ENCODE assay signal across 11 cellular contexts in genomic region chr16:67252806-67253497, GRCh38.
"Had no signal": no experiment of that assay in that cellular context is flagged by ENCODE, and none has a peak within 500 bp of the region (broad histone marks: within the 10 kb centered on the region; RNA-seq: fewer than 3 reads in every experiment).

No MANE protein-coding gene starts in this region.

- ATAC-seq: activated T-cell treated with anti-CD3 and anti-CD28 coated beads, Interleukin-2, amount 50 U/mL, for 72 hours; esophagus mucosa; pancreas had no signal

- H3K4me3 ChIP-seq: pancreas, transverse colon had no signal

- H3K27ac ChIP-seq: pancreas, transverse colon had no signal

- DNase-seq: activated CD4-positive, alpha-beta memory T cell treated with anti-CD3 and anti-CD28 coated beads, Interleukin-2, amount 10 ng/mL, durations not matched to agents 7 days and 5 days; activated CD4-positive, alpha-beta T cell treated with anti-CD3 and anti-CD28 coated beads for 1 hour; activated gamma-delta T cell treated with Interleukin-2 at 50 U/mL for 16 hours; activated naive CD8-positive, alpha-beta T cell treated with anti-CD3 and anti-CD28 coated beads, Interleukin-2, amount 10 ng/mL, durations not matched to agents 7 days and 5 days; activated T-cell treated with anti-CD3 and anti-CD28 coated beads, Interleukin-2, amount 50 U/mL, for 72 hours; nephron progenitor cell; stimulated activated naive CD4-positive, alpha-beta T cell; T-helper 9 cell; transverse colon had no signal
